Comparison of ENCODE assay signal across 26 cellular contexts in genomic region chr5:168198359-168198758, GRCh38.
"Had no signal": no experiment of that assay in that cellular context is flagged by ENCODE, and none has a peak within 500 bp of the region (broad histone marks: within the 10 kb centered on the region; RNA-seq: fewer than 3 reads in every experiment).

No MANE protein-coding gene starts in this region.

- H3K27me3 ChIP-seq: adrenal gland, colonic mucosa, MG63, SJCRH30 had no signal

- H3K36me3 ChIP-seq: adrenal gland, colonic mucosa, MG63, SJCRH30 had no signal

- H3K9ac ChIP-seq: SK-N-SH had no signal

- H3K4me3 ChIP-seq: adrenal gland, colonic mucosa, MG63, SJCRH30 had no signal

- H3K27ac ChIP-seq: adrenal gland, colonic mucosa, RWPE1, SJCRH30, VCaP had no signal

- H3K9me3 ChIP-seq: adrenal gland, colonic mucosa, MG63, SJCRH30, SK-N-SH had no signal

- DNase-seq: activated CD4-positive, alpha-beta memory T cell treated with anti-CD3 and anti-CD28 coated beads for 36 hours; activated CD4-positive, alpha-beta T cell treated with anti-CD3 and anti-CD28 coated beads, Interleukin-2, amount 10 ng/mL, durations not matched to agents 7 days and 5 days; activated CD4-positive, CD25-positive, alpha-beta regulatory T cell; activated CD8-positive, alpha-beta memory T cell treated with anti-CD3 and anti-CD28 coated beads for 24 hours; activated gamma-delta T cell treated with Interleukin-2 at 50 U/mL for 16 hours; activated naive CD4-positive, alpha-beta T cell treated with anti-CD3 and anti-CD28 coated beads, Interleukin-2, amount 50 U/mL, for 16 hours; activated naive CD8-positive, alpha-beta T cell treated with anti-CD3 and anti-CD28 coated beads, Interleukin-2, amount 10 ng/mL, durations not matched to agents 7 days and 5 days; activated T-cell treated with anti-CD3 and anti-CD28 coated beads for 4 hours; activated T-cell treated with anti-CD3 and anti-CD28 coated beads, Interleukin-2, amount 50 U/mL, for 48 hours; adrenal gland; anterior cingulate cortex; colonic mucosa; MG63; MV-4-11; NCI-H1092 treated with DMSO at 0.1 percent for 48 hours; NCI-H1694; NCI-H345; NCI-H510A; NCI-H526 treated with DMSO at 0.1 percent for 48 hours; NCI-H82; Right ventricle myocardium superior; SJCRH30; SK-N-SH; T-helper 1 cell had no signal

- H3K4me1 ChIP-seq: adrenal gland, colonic mucosa, SJCRH30 had no signal

- H3K4me2 ChIP-seq: SK-N-SH had no signal
